In the genomic region with DNA sequence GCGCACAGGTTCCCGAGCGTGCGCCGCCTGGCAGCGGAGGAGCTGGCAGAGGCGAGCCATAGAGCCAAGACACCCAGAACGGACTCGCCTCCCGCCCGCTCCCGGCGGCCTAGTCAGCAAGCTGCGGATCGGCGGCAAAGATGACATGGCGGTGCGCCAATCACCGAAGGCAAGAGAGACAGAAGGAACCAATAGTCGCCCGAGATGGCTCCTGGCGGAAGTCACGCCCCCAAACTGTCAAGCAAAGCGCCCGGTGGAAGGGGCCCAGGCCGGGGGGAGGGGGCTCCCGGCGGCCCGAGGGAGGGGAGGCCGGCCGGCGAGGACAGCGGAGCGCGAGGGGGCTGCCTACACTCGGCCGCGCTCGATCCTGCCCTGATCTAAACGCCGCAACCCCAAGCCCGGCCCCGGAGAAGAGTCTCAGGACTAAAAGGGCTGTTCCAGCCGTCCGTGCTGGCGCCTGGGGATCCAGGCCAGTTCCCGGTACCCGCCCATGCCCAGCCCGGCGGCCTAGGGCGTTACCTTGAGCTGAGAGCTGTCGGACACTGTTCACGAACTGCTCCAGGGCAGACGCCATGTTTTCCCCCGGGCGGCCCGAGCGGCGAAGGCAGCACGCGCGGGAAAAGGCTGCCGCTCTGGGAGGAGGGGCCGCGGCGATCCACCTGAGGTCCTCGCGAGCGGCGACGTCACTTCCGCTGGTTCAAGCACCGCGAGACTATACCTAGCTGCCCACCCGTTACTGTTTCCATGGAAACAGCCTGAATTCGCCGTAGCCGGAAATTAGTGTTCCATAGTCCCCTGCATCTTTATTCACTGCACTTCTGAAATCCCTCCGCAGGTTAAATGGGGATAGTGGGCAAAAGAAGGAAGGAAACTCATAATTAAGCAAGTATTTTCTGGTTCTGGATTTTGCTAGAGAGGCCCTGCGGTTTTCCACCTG, we compare ENCODE assay signal across 1 cellular context.
TF ChIP-seq lines count a peak whose summit lies in the region.

TSS of gene COPS3 (minus strand) at position 634 of the 937 bp plus-strand sequence. CDS start at position 574, 60 bp downstream.

TF ChIP-seq in K562, 482 proteins besides CTCF, POLR2A, EP300 and RAD21 (continued from another document and continues in another):
- TF ChIP-seq, protein P1, sequence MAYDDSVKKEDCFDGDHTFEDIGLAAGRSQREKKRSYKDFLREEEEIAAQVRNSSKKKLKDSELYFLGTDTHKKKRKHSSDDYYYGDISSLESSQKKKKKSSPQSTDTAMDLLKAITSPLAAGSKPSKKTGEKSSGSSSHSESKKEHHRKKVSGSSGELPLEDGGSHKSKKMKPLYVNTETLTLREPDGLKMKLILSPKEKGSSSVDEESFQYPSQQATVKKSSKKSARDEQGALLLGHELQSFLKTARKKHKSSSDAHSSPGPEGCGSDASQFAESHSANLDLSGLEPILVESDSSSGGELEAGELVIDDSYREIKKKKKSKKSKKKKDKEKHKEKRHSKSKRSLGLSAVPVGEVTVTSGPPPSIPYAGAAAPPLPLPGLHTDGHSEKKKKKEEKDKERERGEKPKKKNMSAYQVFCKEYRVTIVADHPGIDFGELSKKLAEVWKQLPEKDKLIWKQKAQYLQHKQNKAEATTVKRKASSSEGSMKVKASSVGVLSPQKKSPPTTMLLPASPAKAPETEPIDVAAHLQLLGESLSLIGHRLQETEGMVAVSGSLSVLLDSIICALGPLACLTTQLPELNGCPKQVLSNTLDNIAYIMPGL (CRISPR knock-in tag; IDR thresholded peaks at IDR 0.05), result 0 out of 2 replicates have a peak, but pooled peaks have one; percentile 27
- TF ChIP-seq HSF4 (CRISPR knock-in tag; IDR thresholded peaks at IDR 0.05; ENCODE audit: borderline replicate concordance), result no peak
- TF ChIP-seq POU5F1 (IDR thresholded peaks at IDR 0.05; ENCODE audit: borderline replicate concordance, low read depth, low read length, partially characterized antibody), result no peak
- TF ChIP-seq CEBPZ (IDR thresholded peaks at IDR 0.05; ENCODE audit: borderline replicate concordance, low read depth, low read length), result no peak
- peak; percentile 84; the same call in 1 of the 2 replicates for TF ChIP-seq PHF8 (IDR thresholded peaks at IDR 0.05; ENCODE audit: borderline replicate concordance, low read length)
- no peak for TF ChIP-seq ZBTB8A (IDR thresholded peaks at IDR 0.05; ENCODE audit: partially characterized antibody)
- TF ChIP-seq OTX1 (CRISPR knock-in tag; IDR thresholded peaks at IDR 0.05), result no peak
- no peak for TF ChIP-seq ZFP30 (CRISPR knock-in tag; IDR thresholded peaks at IDR 0.05; ENCODE audit: borderline replicate concordance)
- TF ChIP-seq ZNF551 (CRISPR knock-in tag; IDR thresholded peaks at IDR 0.05), result no peak
- no peak for TF ChIP-seq SMARCA4 (IDR thresholded peaks at IDR 0.05)
- no peak for TF ChIP-seq ZEB2 (IDR thresholded peaks at IDR 0.05)
- TF ChIP-seq SMAD2 (IDR thresholded peaks at IDR 0.05; ENCODE audit: low read depth, low read length), result no peak
- TF ChIP-seq ZNF134 (CRISPR knock-in tag; conservative IDR thresholded peaks at IDR 0.05), result no peak
- 0 out of 2 replicates have a peak, but pooled peaks have one; percentile 43 for TF ChIP-seq RNF2 (IDR thresholded peaks at IDR 0.05)
- TF ChIP-seq FOXK1 (CRISPR knock-in tag; IDR thresholded peaks at IDR 0.05; ENCODE audit: borderline replicate concordance), result no peak; the same call in 1 of the 2 replicates
- no peak for TF ChIP-seq STAT5A (IDR thresholded peaks at IDR 0.05; ENCODE audit: borderline replicate concordance, low read length)
- no peak for TF ChIP-seq BCL6 (CRISPR knock-in tag; IDR thresholded peaks at IDR 0.05)
- TF ChIP-seq GTF2E2 (tag; IDR thresholded peaks at IDR 0.05), result peak; percentile 26; the same call in 1 of the 2 replicates
- TF ChIP-seq CBX2 (IDR thresholded peaks at IDR 0.05; ENCODE audit: insufficient read depth, low read length, poor library complexity, severe bottlenecking), result no peak
- no peak for TF ChIP-seq ZBTB43 (CRISPR knock-in tag; IDR thresholded peaks at IDR 0.05)
- TF ChIP-seq, protein P2, sequence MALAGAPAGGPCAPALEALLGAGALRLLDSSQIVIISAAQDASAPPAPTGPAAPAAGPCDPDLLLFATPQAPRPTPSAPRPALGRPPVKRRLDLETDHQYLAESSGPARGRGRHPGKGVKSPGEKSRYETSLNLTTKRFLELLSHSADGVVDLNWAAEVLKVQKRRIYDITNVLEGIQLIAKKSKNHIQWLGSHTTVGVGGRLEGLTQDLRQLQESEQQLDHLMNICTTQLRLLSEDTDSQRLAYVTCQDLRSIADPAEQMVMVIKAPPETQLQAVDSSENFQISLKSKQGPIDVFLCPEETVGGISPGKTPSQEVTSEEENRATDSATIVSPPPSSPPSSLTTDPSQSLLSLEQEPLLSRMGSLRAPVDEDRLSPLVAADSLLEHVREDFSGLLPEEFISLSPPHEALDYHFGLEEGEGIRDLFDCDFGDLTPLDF (CRISPR knock-in tag; IDR thresholded peaks at IDR 0.05), result peak; percentile 98
- no peak for TF ChIP-seq CHD1 (IDR thresholded peaks at IDR 0.05; ENCODE audit: low read length)
- no peak for TF ChIP-seq U2AF2 (optimal IDR thresholded peaks at IDR 0.05; ENCODE audit: low read depth, low read length)
- TF ChIP-seq DPF2 (IDR thresholded peaks at IDR 0.05), result no peak
- TF ChIP-seq RHOXF2B (CRISPR knock-in tag; conservative IDR thresholded peaks at IDR 0.05), result no peak
- TF ChIP-seq PTRF (tag; IDR thresholded peaks at IDR 0.05), result no peak
- no peak for TF ChIP-seq ZNF354B (CRISPR knock-in tag; IDR thresholded peaks at IDR 0.05)
- TF ChIP-seq, protein P3, sequence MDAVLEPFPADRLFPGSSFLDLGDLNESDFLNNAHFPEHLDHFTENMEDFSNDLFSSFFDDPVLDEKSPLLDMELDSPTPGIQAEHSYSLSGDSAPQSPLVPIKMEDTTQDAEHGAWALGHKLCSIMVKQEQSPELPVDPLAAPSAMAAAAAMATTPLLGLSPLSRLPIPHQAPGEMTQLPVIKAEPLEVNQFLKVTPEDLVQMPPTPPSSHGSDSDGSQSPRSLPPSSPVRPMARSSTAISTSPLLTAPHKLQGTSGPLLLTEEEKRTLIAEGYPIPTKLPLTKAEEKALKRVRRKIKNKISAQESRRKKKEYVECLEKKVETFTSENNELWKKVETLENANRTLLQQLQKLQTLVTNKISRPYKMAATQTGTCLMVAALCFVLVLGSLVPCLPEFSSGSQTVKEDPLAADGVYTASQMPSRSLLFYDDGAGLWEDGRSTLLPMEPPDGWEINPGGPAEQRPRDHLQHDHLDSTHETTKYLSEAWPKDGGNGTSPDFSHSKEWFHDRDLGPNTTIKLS (IDR thresholded peaks at IDR 0.05; ENCODE audit: borderline replicate concordance, low read depth), result peak; percentile 70
- TF ChIP-seq, protein P4, sequence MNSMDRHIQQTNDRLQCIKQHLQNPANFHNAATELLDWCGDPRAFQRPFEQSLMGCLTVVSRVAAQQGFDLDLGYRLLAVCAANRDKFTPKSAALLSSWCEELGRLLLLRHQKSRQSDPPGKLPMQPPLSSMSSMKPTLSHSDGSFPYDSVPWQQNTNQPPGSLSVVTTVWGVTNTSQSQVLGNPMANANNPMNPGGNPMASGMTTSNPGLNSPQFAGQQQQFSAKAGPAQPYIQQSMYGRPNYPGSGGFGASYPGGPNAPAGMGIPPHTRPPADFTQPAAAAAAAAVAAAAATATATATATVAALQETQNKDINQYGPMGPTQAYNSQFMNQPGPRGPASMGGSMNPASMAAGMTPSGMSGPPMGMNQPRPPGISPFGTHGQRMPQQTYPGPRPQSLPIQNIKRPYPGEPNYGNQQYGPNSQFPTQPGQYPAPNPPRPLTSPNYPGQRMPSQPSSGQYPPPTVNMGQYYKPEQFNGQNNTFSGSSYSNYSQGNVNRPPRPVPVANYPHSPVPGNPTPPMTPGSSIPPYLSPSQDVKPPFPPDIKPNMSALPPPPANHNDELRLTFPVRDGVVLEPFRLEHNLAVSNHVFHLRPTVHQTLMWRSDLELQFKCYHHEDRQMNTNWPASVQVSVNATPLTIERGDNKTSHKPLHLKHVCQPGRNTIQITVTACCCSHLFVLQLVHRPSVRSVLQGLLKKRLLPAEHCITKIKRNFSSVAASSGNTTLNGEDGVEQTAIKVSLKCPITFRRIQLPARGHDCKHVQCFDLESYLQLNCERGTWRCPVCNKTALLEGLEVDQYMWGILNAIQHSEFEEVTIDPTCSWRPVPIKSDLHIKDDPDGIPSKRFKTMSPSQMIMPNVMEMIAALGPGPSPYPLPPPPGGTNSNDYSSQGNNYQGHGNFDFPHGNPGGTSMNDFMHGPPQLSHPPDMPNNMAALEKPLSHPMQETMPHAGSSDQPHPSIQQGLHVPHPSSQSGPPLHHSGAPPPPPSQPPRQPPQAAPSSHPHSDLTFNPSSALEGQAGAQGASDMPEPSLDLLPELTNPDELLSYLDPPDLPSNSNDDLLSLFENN (IDR thresholded peaks at IDR 0.05; ENCODE audit: low read depth in 2 of 2, low read length in 2 of 2), result no peak
- TF ChIP-seq TAF15 (IDR thresholded peaks at IDR 0.05; ENCODE audit: low read depth, low read length), result no peak
- TF ChIP-seq PYGO2 (tag; IDR thresholded peaks at IDR 0.05), result no peak
- TF ChIP-seq, protein P5, sequence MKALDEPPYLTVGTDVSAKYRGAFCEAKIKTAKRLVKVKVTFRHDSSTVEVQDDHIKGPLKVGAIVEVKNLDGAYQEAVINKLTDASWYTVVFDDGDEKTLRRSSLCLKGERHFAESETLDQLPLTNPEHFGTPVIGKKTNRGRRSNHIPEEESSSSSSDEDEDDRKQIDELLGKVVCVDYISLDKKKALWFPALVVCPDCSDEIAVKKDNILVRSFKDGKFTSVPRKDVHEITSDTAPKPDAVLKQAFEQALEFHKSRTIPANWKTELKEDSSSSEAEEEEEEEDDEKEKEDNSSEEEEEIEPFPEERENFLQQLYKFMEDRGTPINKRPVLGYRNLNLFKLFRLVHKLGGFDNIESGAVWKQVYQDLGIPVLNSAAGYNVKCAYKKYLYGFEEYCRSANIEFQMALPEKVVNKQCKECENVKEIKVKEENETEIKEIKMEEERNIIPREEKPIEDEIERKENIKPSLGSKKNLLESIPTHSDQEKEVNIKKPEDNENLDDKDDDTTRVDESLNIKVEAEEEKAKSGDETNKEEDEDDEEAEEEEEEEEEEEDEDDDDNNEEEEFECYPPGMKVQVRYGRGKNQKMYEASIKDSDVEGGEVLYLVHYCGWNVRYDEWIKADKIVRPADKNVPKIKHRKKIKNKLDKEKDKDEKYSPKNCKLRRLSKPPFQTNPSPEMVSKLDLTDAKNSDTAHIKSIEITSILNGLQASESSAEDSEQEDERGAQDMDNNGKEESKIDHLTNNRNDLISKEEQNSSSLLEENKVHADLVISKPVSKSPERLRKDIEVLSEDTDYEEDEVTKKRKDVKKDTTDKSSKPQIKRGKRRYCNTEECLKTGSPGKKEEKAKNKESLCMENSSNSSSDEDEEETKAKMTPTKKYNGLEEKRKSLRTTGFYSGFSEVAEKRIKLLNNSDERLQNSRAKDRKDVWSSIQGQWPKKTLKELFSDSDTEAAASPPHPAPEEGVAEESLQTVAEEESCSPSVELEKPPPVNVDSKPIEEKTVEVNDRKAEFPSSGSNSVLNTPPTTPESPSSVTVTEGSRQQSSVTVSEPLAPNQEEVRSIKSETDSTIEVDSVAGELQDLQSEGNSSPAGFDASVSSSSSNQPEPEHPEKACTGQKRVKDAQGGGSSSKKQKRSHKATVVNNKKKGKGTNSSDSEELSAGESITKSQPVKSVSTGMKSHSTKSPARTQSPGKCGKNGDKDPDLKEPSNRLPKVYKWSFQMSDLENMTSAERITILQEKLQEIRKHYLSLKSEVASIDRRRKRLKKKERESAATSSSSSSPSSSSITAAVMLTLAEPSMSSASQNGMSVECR (CRISPR knock-in tag; IDR thresholded peaks at IDR 0.05), result peak; percentile 90
- no peak for TF ChIP-seq ZKSCAN8 (CRISPR knock-in tag; IDR thresholded peaks at IDR 0.05)
- no peak for TF ChIP-seq SRSF3 (IDR thresholded peaks at IDR 0.05; ENCODE audit: insufficient read depth, low read length)
- TF ChIP-seq HNRNPLL (IDR thresholded peaks at IDR 0.05; ENCODE audit: low read depth, low read length, poor library complexity, severe bottlenecking), result no peak
- TF ChIP-seq THAP7 (CRISPR knock-in tag; IDR thresholded peaks at IDR 0.05), result no peak
- no peak for TF ChIP-seq ZC3H8 (IDR thresholded peaks at IDR 0.05)
- TF ChIP-seq CREBBP (IDR thresholded peaks at IDR 0.05; ENCODE audit: low read depth, low read length), result no peak
- peak; percentile 71 for TF ChIP-seq MAFG (tag; conservative IDR thresholded peaks at IDR 0.05)
- TF ChIP-seq CCAR2 (IDR thresholded peaks at IDR 0.05; ENCODE audit: low read depth, low read length), result no peak
